In the genomic region with DNA sequence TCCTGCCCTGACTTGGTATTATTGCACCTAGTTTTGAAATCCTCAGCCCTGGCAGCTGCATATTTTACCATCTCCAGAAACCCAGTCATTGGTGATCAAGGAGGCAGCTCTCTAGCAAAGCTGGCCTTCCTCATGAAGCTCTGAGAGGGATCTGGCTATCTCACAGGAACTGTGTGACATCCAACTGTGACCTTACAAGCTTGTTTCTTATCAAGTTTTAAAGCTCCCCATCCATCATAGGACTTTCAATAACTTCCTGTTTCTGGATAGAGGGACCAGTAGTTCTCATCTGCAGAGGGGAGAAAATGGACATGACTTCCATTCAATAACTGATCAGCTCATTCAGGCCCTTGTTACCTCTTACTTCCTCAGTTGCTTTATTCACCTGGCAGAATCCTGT, we compare ENCODE assay signal across 28 cellular contexts. TPM values are rescaled to one million over a fixed set of nuclear protein-coding genes. Genes with fewer than 3 reads are reported as not detected.
"Had no signal": no experiment of that assay in that cellular context is flagged by ENCODE, and none has a peak within 500 bp of the region (broad histone marks: within the 10 kb centered on the region; RNA-seq: fewer than 3 reads in every experiment).

No MANE protein-coding gene starts in this region.

- H3K9me3 ChIP-seq: SK-N-SH had no signal

- H3K27ac ChIP-seq: KMS-11, RWPE1 had no signal

- ATAC-seq: HepG2, Panc1, PC-3 had no signal

- DNase-seq: IMR-90, Kasumi-1, MM.1S, NCI-H1092, NCI-H1105 treated with DMSO at 0.1 percent for 48 hours, NCI-H1417 treated with DMSO at 0.1 percent for 48 hours, NCI-H146, NCI-H187, NCI-H2029, NCI-H2081 treated with DMSO at 0.1 percent for 48 hours, NCI-H2171, NCI-H226, NCI-H446, NCI-H510A, NCI-H524 treated with DMSO at 0.1 percent for 48 hours, NCI-H69, NCI-H774, PC-3, SHP77, SK-N-SH, SW 1271 had no signal

RNA-seq across cellular contexts. Expression of a gene that starts 18.2 kb away (rescaled TPM):
- total RNA-seq: HepG2, HT1080, IMR-90, M059J, PC-3, SK-MEL-5 had no signal
